In genomic region chr11:118175600-118176399, GRCh38 we compare ENCODE assay signal across 2 cellular contexts.
A peak's percentile ranks its signal among the peaks of the same experiment; 100 is the strongest.
TF ChIP-seq lines count a peak whose summit lies in the region.

No MANE protein-coding gene starts in this region.

TF ChIP-seq in IMR-90, 13 proteins besides CTCF, POLR2A, EP300 and RAD21:
- TF ChIP-seq MAZ (IDR thresholded peaks at IDR 0.05; ENCODE audit: borderline replicate concordance, low read depth, low read length) (no peak), BHLHE40 (IDR thresholded peaks at IDR 0.05; ENCODE audit: low read depth, low read length) (no peak), ELK1 (IDR thresholded peaks at IDR 0.05; ENCODE audit: borderline replicate concordance, low read depth, low read length) (no peak), FOS (IDR thresholded peaks at IDR 0.05; ENCODE audit: low read depth, low read length) (no peak), SMC3 (IDR thresholded peaks at IDR 0.05; ENCODE audit: low read depth, low read length) (no peak), RCOR1 (IDR thresholded peaks at IDR 0.05; ENCODE audit: insufficient replicate concordance, low read length) (no peak), MXI1 (IDR thresholded peaks at IDR 0.05; ENCODE audit: borderline replicate concordance, low read depth, low read length) (no peak), MAFK (IDR thresholded peaks at IDR 0.05; ENCODE audit: low read depth, low read length) (no peak), RFX5 (IDR thresholded peaks at IDR 0.05; ENCODE audit: low read depth, low read length) (no peak), CEBPB (IDR thresholded peaks at IDR 0.05; ENCODE audit: low read depth, low read length) (no peak), USF2 (IDR thresholded peaks at IDR 0.05; ENCODE audit: low read depth, low read length) (no peak), CHD1 (IDR thresholded peaks at IDR 0.05; ENCODE audit: low read depth, low read length) (no peak)

TF ChIP-seq in HepG2, 621 proteins besides CTCF, POLR2A, EP300 and RAD21:
- TF ChIP-seq FOXO4 (CRISPR knock-in tag; conservative IDR thresholded peaks at IDR 0.05) (no peak), IRF9 (CRISPR knock-in tag; IDR thresholded peaks at IDR 0.05; ENCODE audit: borderline replicate concordance) (0 out of 2 replicates have a peak, but pooled peaks have one; percentile 34), HNRNPK (IDR thresholded peaks at IDR 0.05; ENCODE audit: low read depth, low read length, poor library complexity, severe bottlenecking) (peak; percentile 1), ZBTB46 (CRISPR knock-in tag; IDR thresholded peaks at IDR 0.05; ENCODE audit: borderline replicate concordance) (no peak)
